1 cellular context compared by ENCODE assay signal in the genomic region with DNA sequence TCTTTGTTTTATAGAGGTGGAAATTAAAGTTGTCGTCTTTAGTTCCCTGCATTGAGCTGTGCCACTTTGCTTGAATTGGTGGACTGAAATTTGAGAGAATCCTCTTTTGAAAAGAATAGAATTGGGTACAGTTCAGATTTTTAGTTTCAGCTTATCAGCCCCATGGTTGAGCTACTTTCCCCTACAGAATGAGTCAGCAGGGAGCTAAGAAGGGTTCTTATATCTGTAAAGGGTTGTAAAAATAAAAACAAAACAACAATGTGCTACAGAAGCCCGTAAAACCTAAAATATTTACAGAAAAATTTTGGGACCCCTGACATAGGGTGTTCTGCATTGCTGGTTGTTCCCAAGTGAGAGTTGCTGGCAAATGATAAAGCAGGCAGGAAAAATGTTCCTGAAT.
TF ChIP-seq lines count a peak whose summit lies in the region.

No MANE protein-coding gene starts in this region.

TF ChIP-seq in K562, 482 proteins besides CTCF, POLR2A, EP300 and RAD21 (continues in another document):
- TF ChIP-seq, protein P1, sequence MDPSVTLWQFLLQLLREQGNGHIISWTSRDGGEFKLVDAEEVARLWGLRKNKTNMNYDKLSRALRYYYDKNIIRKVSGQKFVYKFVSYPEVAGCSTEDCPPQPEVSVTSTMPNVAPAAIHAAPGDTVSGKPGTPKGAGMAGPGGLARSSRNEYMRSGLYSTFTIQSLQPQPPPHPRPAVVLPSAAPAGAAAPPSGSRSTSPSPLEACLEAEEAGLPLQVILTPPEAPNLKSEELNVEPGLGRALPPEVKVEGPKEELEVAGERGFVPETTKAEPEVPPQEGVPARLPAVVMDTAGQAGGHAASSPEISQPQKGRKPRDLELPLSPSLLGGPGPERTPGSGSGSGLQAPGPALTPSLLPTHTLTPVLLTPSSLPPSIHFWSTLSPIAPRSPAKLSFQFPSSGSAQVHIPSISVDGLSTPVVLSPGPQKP (CRISPR knock-in tag; IDR thresholded peaks at IDR 0.05): no peak
- TF ChIP-seq FOSL1 (tag; conservative IDR thresholded peaks at IDR 0.05): peak; percentile 55
- TF ChIP-seq, protein P2, sequence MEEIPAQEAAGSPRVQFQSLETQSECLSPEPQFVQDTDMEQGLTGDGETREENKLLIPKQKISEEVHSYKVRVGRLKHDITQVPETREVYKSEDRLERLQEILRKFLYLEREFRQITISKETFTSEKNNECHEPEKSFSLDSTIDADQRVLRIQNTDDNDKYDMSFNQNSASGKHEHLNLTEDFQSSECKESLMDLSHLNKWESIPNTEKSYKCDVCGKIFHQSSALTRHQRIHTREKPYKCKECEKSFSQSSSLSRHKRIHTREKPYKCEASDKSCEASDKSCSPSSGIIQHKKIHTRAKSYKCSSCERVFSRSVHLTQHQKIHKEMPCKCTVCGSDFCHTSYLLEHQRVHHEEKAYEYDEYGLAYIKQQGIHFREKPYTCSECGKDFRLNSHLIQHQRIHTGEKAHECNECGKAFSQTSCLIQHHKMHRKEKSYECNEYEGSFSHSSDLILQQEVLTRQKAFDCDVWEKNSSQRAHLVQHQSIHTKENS (CRISPR knock-in tag; IDR thresholded peaks at IDR 0.05): no peak
- TF ChIP-seq NR4A1 (CRISPR knock-in tag; IDR thresholded peaks at IDR 0.05): no peak
- no peak for TF ChIP-seq NR4A1 (tag; IDR thresholded peaks at IDR 0.05)
- no peak for TF ChIP-seq ZKSCAN3 (CRISPR knock-in tag; IDR thresholded peaks at IDR 0.05)
- TF ChIP-seq ZNF140 (CRISPR knock-in tag; IDR thresholded peaks at IDR 0.05): no peak
- TF ChIP-seq MAFF (IDR thresholded peaks at IDR 0.05; ENCODE audit: low read length): peak; percentile 33; the same call in 1 of the 2 replicates
- peak; percentile 68 for TF ChIP-seq NFE2 (IDR thresholded peaks at IDR 0.05; ENCODE audit: low read depth)
- TF ChIP-seq, protein P3, sequence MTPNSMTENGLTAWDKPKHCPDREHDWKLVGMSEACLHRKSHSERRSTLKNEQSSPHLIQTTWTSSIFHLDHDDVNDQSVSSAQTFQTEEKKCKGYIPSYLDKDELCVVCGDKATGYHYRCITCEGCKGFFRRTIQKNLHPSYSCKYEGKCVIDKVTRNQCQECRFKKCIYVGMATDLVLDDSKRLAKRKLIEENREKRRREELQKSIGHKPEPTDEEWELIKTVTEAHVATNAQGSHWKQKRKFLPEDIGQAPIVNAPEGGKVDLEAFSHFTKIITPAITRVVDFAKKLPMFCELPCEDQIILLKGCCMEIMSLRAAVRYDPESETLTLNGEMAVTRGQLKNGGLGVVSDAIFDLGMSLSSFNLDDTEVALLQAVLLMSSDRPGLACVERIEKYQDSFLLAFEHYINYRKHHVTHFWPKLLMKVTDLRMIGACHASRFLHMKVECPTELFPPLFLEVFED (CRISPR knock-in tag; conservative IDR thresholded peaks at IDR 0.05): no peak
- 0 out of 2 replicates have a peak, but pooled peaks have one; percentile 26 for TF ChIP-seq DPF2 (IDR thresholded peaks at IDR 0.05)
- no peak for TF ChIP-seq NR1H2 (CRISPR knock-in tag; IDR thresholded peaks at IDR 0.05)
- TF ChIP-seq STAG1 (CRISPR knock-in tag; IDR thresholded peaks at IDR 0.05; ENCODE audit: borderline replicate concordance): no peak
- no peak for TF ChIP-seq FOXK1 (CRISPR knock-in tag; IDR thresholded peaks at IDR 0.05; ENCODE audit: borderline replicate concordance)
- TF ChIP-seq, protein P4, sequence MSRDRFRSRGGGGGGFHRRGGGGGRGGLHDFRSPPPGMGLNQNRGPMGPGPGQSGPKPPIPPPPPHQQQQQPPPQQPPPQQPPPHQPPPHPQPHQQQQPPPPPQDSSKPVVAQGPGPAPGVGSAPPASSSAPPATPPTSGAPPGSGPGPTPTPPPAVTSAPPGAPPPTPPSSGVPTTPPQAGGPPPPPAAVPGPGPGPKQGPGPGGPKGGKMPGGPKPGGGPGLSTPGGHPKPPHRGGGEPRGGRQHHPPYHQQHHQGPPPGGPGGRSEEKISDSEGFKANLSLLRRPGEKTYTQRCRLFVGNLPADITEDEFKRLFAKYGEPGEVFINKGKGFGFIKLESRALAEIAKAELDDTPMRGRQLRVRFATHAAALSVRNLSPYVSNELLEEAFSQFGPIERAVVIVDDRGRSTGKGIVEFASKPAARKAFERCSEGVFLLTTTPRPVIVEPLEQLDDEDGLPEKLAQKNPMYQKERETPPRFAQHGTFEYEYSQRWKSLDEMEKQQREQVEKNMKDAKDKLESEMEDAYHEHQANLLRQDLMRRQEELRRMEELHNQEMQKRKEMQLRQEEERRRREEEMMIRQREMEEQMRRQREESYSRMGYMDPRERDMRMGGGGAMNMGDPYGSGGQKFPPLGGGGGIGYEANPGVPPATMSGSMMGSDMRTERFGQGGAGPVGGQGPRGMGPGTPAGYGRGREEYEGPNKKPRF (IDR thresholded peaks at IDR 0.05; ENCODE audit: low read depth, low read length): no peak
- TF ChIP-seq, protein P5, sequence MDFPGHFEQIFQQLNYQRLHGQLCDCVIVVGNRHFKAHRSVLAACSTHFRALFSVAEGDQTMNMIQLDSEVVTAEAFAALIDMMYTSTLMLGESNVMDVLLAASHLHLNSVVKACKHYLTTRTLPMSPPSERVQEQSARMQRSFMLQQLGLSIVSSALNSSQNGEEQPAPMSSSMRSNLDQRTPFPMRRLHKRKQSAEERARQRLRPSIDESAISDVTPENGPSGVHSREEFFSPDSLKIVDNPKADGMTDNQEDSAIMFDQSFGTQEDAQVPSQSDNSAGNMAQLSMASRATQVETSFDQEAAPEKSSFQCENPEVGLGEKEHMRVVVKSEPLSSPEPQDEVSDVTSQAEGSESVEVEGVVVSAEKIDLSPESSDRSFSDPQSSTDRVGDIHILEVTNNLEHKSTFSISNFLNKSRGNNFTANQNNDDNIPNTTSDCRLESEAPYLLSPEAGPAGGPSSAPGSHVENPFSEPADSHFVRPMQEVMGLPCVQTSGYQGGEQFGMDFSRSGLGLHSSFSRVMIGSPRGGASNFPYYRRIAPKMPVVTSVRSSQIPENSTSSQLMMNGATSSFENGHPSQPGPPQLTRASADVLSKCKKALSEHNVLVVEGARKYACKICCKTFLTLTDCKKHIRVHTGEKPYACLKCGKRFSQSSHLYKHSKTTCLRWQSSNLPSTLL (IDR thresholded peaks at IDR 0.05): no peak
- no peak for TF ChIP-seq PTTG1 (tag; IDR thresholded peaks at IDR 0.05; ENCODE audit: low read depth)
- TF ChIP-seq SETDB1 (IDR thresholded peaks at IDR 0.05; ENCODE audit: low read length): no peak
- peak; percentile 33; the same call in 1 of the 2 replicates for TF ChIP-seq MAFK (IDR thresholded peaks at IDR 0.05; ENCODE audit: low read length)
- TF ChIP-seq, protein P6, sequence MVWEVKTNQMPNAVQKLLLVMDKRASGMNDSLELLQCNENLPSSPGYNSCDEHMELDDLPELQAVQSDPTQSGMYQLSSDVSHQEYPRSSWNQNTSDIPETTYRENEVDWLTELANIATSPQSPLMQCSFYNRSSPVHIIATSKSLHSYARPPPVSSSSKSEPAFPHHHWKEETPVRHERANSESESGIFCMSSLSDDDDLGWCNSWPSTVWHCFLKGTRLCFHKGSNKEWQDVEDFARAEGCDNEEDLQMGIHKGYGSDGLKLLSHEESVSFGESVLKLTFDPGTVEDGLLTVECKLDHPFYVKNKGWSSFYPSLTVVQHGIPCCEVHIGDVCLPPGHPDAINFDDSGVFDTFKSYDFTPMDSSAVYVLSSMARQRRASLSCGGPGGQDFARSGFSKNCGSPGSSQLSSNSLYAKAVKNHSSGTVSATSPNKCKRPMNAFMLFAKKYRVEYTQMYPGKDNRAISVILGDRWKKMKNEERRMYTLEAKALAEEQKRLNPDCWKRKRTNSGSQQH (CRISPR knock-in tag; IDR thresholded peaks at IDR 0.05): no peak
- no peak for TF ChIP-seq RNF2 (IDR thresholded peaks at IDR 0.05)
- TF ChIP-seq, protein P7, sequence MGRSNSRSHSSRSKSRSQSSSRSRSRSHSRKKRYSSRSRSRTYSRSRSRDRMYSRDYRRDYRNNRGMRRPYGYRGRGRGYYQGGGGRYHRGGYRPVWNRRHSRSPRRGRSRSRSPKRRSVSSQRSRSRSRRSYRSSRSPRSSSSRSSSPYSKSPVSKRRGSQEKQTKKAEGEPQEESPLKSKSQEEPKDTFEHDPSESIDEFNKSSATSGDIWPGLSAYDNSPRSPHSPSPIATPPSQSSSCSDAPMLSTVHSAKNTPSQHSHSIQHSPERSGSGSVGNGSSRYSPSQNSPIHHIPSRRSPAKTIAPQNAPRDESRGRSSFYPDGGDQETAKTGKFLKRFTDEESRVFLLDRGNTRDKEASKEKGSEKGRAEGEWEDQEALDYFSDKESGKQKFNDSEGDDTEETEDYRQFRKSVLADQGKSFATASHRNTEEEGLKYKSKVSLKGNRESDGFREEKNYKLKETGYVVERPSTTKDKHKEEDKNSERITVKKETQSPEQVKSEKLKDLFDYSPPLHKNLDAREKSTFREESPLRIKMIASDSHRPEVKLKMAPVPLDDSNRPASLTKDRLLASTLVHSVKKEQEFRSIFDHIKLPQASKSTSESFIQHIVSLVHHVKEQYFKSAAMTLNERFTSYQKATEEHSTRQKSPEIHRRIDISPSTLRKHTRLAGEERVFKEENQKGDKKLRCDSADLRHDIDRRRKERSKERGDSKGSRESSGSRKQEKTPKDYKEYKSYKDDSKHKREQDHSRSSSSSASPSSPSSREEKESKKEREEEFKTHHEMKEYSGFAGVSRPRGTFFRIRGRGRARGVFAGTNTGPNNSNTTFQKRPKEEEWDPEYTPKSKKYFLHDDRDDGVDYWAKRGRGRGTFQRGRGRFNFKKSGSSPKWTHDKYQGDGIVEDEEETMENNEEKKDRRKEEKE (IDR thresholded peaks at IDR 0.05; ENCODE audit: borderline replicate concordance in 1 of 2, control insufficient read depth in 1 of 2, low read depth in 2 of 2, low read length in 1 of 2): no peak
- TF ChIP-seq, protein P8, sequence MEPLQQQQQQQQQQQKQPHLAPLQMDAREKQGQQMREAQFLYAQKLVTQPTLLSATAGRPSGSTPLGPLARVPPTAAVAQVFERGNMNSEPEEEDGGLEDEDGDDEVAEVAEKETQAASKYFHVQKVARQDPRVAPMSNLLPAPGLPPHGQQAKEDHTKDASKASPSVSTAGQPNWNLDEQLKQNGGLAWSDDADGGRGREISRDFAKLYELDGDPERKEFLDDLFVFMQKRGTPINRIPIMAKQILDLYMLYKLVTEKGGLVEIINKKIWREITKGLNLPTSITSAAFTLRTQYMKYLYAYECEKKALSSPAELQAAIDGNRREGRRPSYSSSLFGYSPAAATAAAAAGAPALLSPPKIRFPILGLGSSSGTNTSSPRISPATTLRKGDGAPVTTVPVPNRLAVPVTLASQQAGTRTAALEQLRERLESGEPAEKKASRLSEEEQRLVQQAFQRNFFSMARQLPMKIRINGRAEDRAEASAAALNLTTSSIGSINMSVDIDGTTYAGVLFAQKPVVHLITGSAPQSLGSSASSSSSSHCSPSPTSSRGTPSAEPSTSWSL (CRISPR knock-in tag; IDR thresholded peaks at IDR 0.05; ENCODE audit: borderline replicate concordance): no peak
- no peak for TF ChIP-seq KDM1A (IDR thresholded peaks at IDR 0.05)
- no peak for TF ChIP-seq STAT5A (IDR thresholded peaks at IDR 0.05; ENCODE audit: borderline replicate concordance, low read length)
- TF ChIP-seq FOXA1 (IDR thresholded peaks at IDR 0.05; ENCODE audit: borderline replicate concordance): no peak
- peak; percentile 48; the same call in 1 of the 2 replicates for TF ChIP-seq C11orf30 (IDR thresholded peaks at IDR 0.05; ENCODE audit: low read depth)
- TF ChIP-seq, protein P9, sequence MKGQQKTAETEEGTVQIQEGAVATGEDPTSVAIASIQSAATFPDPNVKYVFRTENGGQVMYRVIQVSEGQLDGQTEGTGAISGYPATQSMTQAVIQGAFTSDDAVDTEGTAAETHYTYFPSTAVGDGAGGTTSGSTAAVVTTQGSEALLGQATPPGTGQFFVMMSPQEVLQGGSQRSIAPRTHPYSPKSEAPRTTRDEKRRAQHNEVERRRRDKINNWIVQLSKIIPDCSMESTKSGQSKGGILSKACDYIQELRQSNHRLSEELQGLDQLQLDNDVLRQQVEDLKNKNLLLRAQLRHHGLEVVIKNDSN (CRISPR knock-in tag; IDR thresholded peaks at IDR 0.05): no peak
- TF ChIP-seq, protein P10, sequence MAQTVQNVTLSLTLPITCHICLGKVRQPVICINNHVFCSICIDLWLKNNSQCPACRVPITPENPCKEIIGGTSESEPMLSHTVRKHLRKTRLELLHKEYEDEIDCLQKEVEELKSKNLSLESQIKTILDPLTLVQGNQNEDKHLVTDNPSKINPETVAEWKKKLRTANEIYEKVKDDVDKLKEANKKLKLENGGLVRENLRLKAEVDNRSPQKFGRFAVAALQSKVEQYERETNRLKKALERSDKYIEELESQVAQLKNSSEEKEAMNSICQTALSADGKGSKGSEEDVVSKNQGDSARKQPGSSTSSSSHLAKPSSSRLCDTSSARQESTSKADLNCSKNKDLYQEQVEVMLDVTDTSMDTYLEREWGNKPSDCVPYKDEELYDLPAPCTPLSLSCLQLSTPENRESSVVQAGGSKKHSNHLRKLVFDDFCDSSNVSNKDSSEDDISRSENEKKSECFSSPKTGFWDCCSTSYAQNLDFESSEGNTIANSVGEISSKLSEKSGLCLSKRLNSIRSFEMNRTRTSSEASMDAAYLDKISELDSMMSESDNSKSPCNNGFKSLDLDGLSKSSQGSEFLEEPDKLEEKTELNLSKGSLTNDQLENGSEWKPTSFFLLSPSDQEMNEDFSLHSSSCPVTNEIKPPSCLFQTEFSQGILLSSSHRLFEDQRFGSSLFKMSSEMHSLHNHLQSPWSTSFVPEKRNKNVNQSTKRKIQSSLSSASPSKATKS (CRISPR knock-in tag; IDR thresholded peaks at IDR 0.05): no peak
- TF ChIP-seq ZNF696 (CRISPR knock-in tag; conservative IDR thresholded peaks at IDR 0.05): no peak
- TF ChIP-seq, protein P11, sequence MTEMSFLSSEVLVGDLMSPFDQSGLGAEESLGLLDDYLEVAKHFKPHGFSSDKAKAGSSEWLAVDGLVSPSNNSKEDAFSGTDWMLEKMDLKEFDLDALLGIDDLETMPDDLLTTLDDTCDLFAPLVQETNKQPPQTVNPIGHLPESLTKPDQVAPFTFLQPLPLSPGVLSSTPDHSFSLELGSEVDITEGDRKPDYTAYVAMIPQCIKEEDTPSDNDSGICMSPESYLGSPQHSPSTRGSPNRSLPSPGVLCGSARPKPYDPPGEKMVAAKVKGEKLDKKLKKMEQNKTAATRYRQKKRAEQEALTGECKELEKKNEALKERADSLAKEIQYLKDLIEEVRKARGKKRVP (CRISPR knock-in tag; IDR thresholded peaks at IDR 0.05): no peak
- TF ChIP-seq SNIP1 (IDR thresholded peaks at IDR 0.05; ENCODE audit: low read depth): no peak
- no peak for TF ChIP-seq ZNF785 (CRISPR knock-in tag; IDR thresholded peaks at IDR 0.05)
- TF ChIP-seq ZKSCAN8 (CRISPR knock-in tag; IDR thresholded peaks at IDR 0.05): no peak
- TF ChIP-seq TCF7L2 (IDR thresholded peaks at IDR 0.05; ENCODE audit: low read depth, low read length): no peak
- TF ChIP-seq SLC30A9 (CRISPR knock-in tag; IDR thresholded peaks at IDR 0.05): no peak
- TF ChIP-seq, protein P12, sequence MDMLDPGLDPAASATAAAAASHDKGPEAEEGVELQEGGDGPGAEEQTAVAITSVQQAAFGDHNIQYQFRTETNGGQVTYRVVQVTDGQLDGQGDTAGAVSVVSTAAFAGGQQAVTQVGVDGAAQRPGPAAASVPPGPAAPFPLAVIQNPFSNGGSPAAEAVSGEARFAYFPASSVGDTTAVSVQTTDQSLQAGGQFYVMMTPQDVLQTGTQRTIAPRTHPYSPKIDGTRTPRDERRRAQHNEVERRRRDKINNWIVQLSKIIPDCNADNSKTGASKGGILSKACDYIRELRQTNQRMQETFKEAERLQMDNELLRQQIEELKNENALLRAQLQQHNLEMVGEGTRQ (CRISPR knock-in tag; IDR thresholded peaks at IDR 0.05): no peak
- no peak for TF ChIP-seq ZNF717 (CRISPR knock-in tag; IDR thresholded peaks at IDR 0.05)
- TF ChIP-seq E2F3 (CRISPR knock-in tag; IDR thresholded peaks at IDR 0.05): no peak
- no peak for TF ChIP-seq MTA2 (IDR thresholded peaks at IDR 0.05; ENCODE audit: low read depth)
- TF ChIP-seq PML (IDR thresholded peaks at IDR 0.05; ENCODE audit: low read length): no peak
- no peak for TF ChIP-seq ZBTB17 (CRISPR knock-in tag; IDR thresholded peaks at IDR 0.05)
- TF ChIP-seq MAFG (tag; conservative IDR thresholded peaks at IDR 0.05): peak; percentile 15; the same call in 1 of the 2 replicates
- no peak for TF ChIP-seq MIER1 (IDR thresholded peaks at IDR 0.05; ENCODE audit: low read depth)
